ENCODE assay signal across 3 cellular contexts in genomic region chr18:8654482-8655451, GRCh38.
TF ChIP-seq lines count a peak whose summit lies in the region.

No MANE protein-coding gene starts in this region.

TF ChIP-seq in GM23338, 12 proteins besides CTCF, POLR2A, EP300 and RAD21 (continues in another document):
- TF ChIP-seq ZNF114 (CRISPR knock-in tag; IDR thresholded peaks at IDR 0.05) = no peak
- TF ChIP-seq ZNF331 (CRISPR knock-in tag; IDR thresholded peaks at IDR 0.05; ENCODE audit: low read depth) = no peak
- no peak for TF ChIP-seq NANOG (IDR thresholded peaks at IDR 0.05; ENCODE audit: borderline replicate concordance)
- no peak for TF ChIP-seq EZH2 (IDR thresholded peaks at IDR 0.05; ENCODE audit: low read depth, unreplicated experiment)
- no peak for TF ChIP-seq EZH2phosphoT487 (IDR thresholded peaks at IDR 0.05; ENCODE audit: unreplicated experiment)
- no peak for TF ChIP-seq STAT1 (IDR thresholded peaks at IDR 0.05; ENCODE audit: unreplicated experiment)
- no peak for TF ChIP-seq CREB1 (CRISPR knock-in tag; IDR thresholded peaks at IDR 0.05; ENCODE audit: low read depth)
- TF ChIP-seq POLR2AphosphoS5 (IDR thresholded peaks at IDR 0.05; ENCODE audit: low read depth) = no peak
- TF ChIP-seq ETS1 (IDR thresholded peaks at IDR 0.05) = no peak
- TF ChIP-seq JUNB (IDR thresholded peaks at IDR 0.05; ENCODE audit: unreplicated experiment) = no peak

TF ChIP-seq in endothelial cell of umbilical vein, 7 proteins besides CTCF, POLR2A, EP300 and RAD21:
- TF ChIP-seq FOS (IDR thresholded peaks at IDR 0.05; ENCODE audit: borderline replicate concordance, insufficient read depth, low read length) (no peak), JUN (IDR thresholded peaks at IDR 0.05; ENCODE audit: borderline replicate concordance, insufficient read depth, insufficient read length, low read depth) (no peak), EZH2 (IDR thresholded peaks at IDR 0.05; ENCODE audit: borderline replicate concordance, low read depth, low read length, severe bottlenecking) (no peak), POLR2AphosphoS5 (IDR thresholded peaks at IDR 0.05; ENCODE audit: insufficient read depth, low read depth, low read length) (no peak)

TF ChIP-seq in GM12891, 5 proteins besides CTCF, POLR2A, EP300 and RAD21 (continued from another document):
- TF ChIP-seq POLR2AphosphoS5 (IDR thresholded peaks at IDR 0.05; ENCODE audit: low read depth, low read length) (no peak), POU2F2 (IDR thresholded peaks at IDR 0.05; ENCODE audit: low read depth, low read length) (no peak), PAX5 (IDR thresholded peaks at IDR 0.05; ENCODE audit: insufficient read depth, low read length, severe bottlenecking) (no peak)
